In the genomic region with DNA sequence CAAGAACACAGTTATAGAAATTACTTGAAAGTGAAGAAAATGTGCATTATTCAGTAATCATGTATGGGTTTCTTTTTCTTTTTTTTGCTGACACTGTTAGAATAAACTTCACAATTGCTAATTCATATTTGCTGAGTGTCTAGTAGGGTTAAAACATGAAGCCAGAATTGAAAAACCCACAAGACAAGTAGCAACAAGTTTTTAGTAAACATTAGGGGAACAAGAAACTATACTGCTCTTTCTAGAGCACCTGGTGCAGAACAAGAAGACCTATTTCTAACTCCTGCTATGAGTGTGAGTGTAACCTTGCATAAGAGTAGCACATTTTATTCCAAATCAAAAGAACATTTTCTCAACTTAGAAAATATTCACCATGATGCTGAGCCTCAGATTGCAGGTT, we compare ENCODE assay signal across 11 cellular contexts.
A peak's percentile ranks its signal among the peaks of the same experiment; 100 is the strongest.
DNase-seq lines count a peak whose midpoint lies in the region; ATAC-seq and TF ChIP-seq lines count a peak whose summit lies in the region.
"Had no signal": no experiment of that assay in that cellular context is flagged by ENCODE, and none has a peak within 500 bp of the region (broad histone marks: within the 10 kb centered on the region; RNA-seq: fewer than 3 reads in every experiment).

No MANE protein-coding gene starts in this region.

- peak overlapping the region; percentile 34 for H3K4me3 Mint-ChIP-seq in activated CD4-positive, alpha-beta T cell treated with anti-CD3 and anti-CD28 coated beads, Interleukin-2, amount 10 ng/mL, durations not matched to agents 24 days and 14 days
- no peak overlapping the region for H3K4me3 Mint-ChIP-seq in mesothelial cell of epicardium

- intact Hi-C loops in activated CD4-positive, alpha-beta T cell treated with anti-CD3 and anti-CD28 coated beads, Interleukin-2, amount 10 ng/mL, durations not matched to agents 24 days and 14 days (cut with micrococcal nuclease) = loop anchor here (2.0 to 5.0 kb wide), 3 partner anchors 59 to 1073 kb away; a partner anchor contains a TSS
- intact Hi-C loops in colonic mucosa (cut with DNase I) = no loop called here
- intact Hi-C loops in gastrocnemius medialis (cut with DNase I; ENCODE audit: low total_unique reads) = no loop called here

- TF ChIP-seq CTCF in mesothelial cell of epicardium (IDR thresholded peaks at IDR 0.05; ENCODE audit: unreplicated experiment) = no peak
- TF ChIP-seq CTCF in colonic mucosa (IDR thresholded peaks at IDR 0.05) = no peak
- TF ChIP-seq CTCF in gastrocnemius medialis (IDR thresholded peaks at IDR 0.05 in 4 of 5, conservative IDR thresholded peaks at IDR 0.05 in 1 of 5) = no peak

- peaks cover 32% of the 10 kb centered on the region for H3F3A ChIP-seq in GM23248 (ENCODE audit: insufficient read depth)

- no peaks in the 10 kb centered on the region for H3K9me2 ChIP-seq in GM23248 (ENCODE audit: insufficient read depth)

- H3K27me3 ChIP-seq in GM23248 (replicated peaks; ENCODE audit: insufficient read depth) (no peaks in the 10 kb centered on the region), colonic mucosa (no peaks in the 10 kb centered on the region), gastrocnemius medialis (no peaks in the 10 kb centered on the region)

- H2AFZ ChIP-seq in GM23248 = no peak overlapping the region

- peak overlapping the region; percentile 33 for H3K4me2 ChIP-seq in GM23248 (ENCODE audit: unreplicated experiment)

- ATAC-seq in HG03520 (IDR thresholded peaks at IDR 0.05; ENCODE audit: unreplicated experiment) (peak; percentile 71), gastrocnemius medialis (no peak)

- H3K9ac ChIP-seq in GM23248 (no peak overlapping the region), colonic mucosa (ENCODE audit: low read depth in 2 of 2, low read length in 2 of 2) (no peak overlapping the region)

- in situ Hi-C loops in GM23248 (cut with MboI) (no loop called here), gastrocnemius medialis (cut with MboI; ENCODE audit: low sequenced_read_pairs in 4 of 4) (no loop called here)

- no peak overlapping the region for H3K27ac ChIP-seq in GM23248
- no peak overlapping the region for H3K27ac ChIP-seq in colonic mucosa
- H3K27ac ChIP-seq in gastrocnemius medialis = no peak overlapping the region
- H3K27ac ChIP-seq: lower lobe of right lung had no signal

- H3K79me2 ChIP-seq in GM23248 (ENCODE audit: insufficient read depth) = no peaks in the 10 kb centered on the region

- no peak for DNase-seq in activated CD4-positive, alpha-beta T cell treated with anti-CD3 and anti-CD28 coated beads, Interleukin-2, amount 10 ng/mL, durations not matched to agents 24 days and 14 days
- DNase-seq in activated CD4-positive, alpha-beta T cell treated with anti-CD3 and anti-CD28 coated beads, Interleukin-2, amount 50 U/mL, for 48 hours = no peak
- DNase-seq in GM23248 (no peak), mesothelial cell of epicardium (ENCODE audit: low spot score in 2 of 2, unreplicated experiment in 2 of 2) (no peak), NCI-H748 (lab: John Stamatoyannopoulos, UW; ENCODE audit: unreplicated experiment) (no peak), colonic mucosa (no peak), gastrocnemius medialis (no peak)
- DNase-seq: lower lobe of right lung, NCI-H524 treated with DMSO at 0.1 percent for 48 hours had no signal

- TF ChIP-seq POLR2A in gastrocnemius medialis (IDR thresholded peaks at IDR 0.05) = no peak

- no peaks in the 10 kb centered on the region for H3K9me3 ChIP-seq in GM23248 (ENCODE audit: low read depth)
- H3K9me3 ChIP-seq in colonic mucosa = no peaks in the 10 kb centered on the region
- H3K9me3 ChIP-seq in gastrocnemius medialis = no peaks in the 10 kb centered on the region
- H3K9me3 ChIP-seq: lower lobe of right lung had no signal

- peak overlapping the region; percentile 31 for H3K27ac Mint-ChIP-seq in activated CD4-positive, alpha-beta T cell treated with anti-CD3 and anti-CD28 coated beads, Interleukin-2, amount 10 ng/mL, durations not matched to agents 24 days and 14 days
- H3K27ac Mint-ChIP-seq in mesothelial cell of epicardium = peak overlapping the region; percentile 15

- H3K4me3 ChIP-seq in GM23248 (no peak overlapping the region), colonic mucosa (no peak overlapping the region), gastrocnemius medialis (no peak overlapping the region)
- H3K4me3 ChIP-seq: lower lobe of right lung had no signal

- H4K20me1 ChIP-seq in GM23248 (ENCODE audit: insufficient read depth) = no peaks in the 10 kb centered on the region

- peaks cover 12% of the 10 kb centered on the region for H3K9me3 Mint-ChIP-seq in activated CD4-positive, alpha-beta T cell treated with anti-CD3 and anti-CD28 coated beads, Interleukin-2, amount 10 ng/mL, durations not matched to agents 24 days and 14 days
- peaks cover 33% of the 10 kb centered on the region for H3K9me3 Mint-ChIP-seq in mesothelial cell of epicardium
- H3K9me3 Mint-ChIP-seq: dendritic cell treated with granulocyte-macrophage colony-stimulating factor and Interleukin-4, amounts not matched to agents 40 ng/mL and 50 ng/mL, for 4 days had no signal

- no peaks in the 10 kb centered on the region for H3K27me3 Mint-ChIP-seq in activated CD4-positive, alpha-beta T cell treated with anti-CD3 and anti-CD28 coated beads, Interleukin-2, amount 10 ng/mL, durations not matched to agents 24 days and 14 days
- no peaks in the 10 kb centered on the region for H3K27me3 Mint-ChIP-seq in mesothelial cell of epicardium (ENCODE audit: low read depth)
- H3K27me3 Mint-ChIP-seq: dendritic cell treated with granulocyte-macrophage colony-stimulating factor and Interleukin-4, amounts not matched to agents 40 ng/mL and 50 ng/mL, for 4 days had no signal

- H3K4me1 ChIP-seq in GM23248 (ENCODE audit: insufficient read depth) = peaks cover 33% of the 10 kb centered on the region
- H3K4me1 ChIP-seq in colonic mucosa = peaks cover 6% of the 10 kb centered on the region
- peaks cover 0 to 9% of the 10 kb centered on the region in 2 donors for H3K4me1 ChIP-seq in gastrocnemius medialis

- H3K36me3 Mint-ChIP-seq in activated CD4-positive, alpha-beta T cell treated with anti-CD3 and anti-CD28 coated beads, Interleukin-2, amount 10 ng/mL, durations not matched to agents 24 days and 14 days (ENCODE audit: low read depth) = peaks cover 20% of the 10 kb centered on the region
- H3K36me3 Mint-ChIP-seq in mesothelial cell of epicardium = peaks cover 27% of the 10 kb centered on the region

- H3K36me3 ChIP-seq in GM23248 (ENCODE audit: low read depth) = no peaks in the 10 kb centered on the region
- H3K36me3 ChIP-seq in colonic mucosa = no peaks in the 10 kb centered on the region
- H3K36me3 ChIP-seq in gastrocnemius medialis = no peaks in the 10 kb centered on the region
- H3K36me3 ChIP-seq: lower lobe of right lung had no signal

- peaks cover 47% of the 10 kb centered on the region for H3K4me1 Mint-ChIP-seq in activated CD4-positive, alpha-beta T cell treated with anti-CD3 and anti-CD28 coated beads, Interleukin-2, amount 10 ng/mL, durations not matched to agents 24 days and 14 days
- H3K4me1 Mint-ChIP-seq in mesothelial cell of epicardium = peaks cover 42% of the 10 kb centered on the region
